ENCODE assay signal across 8 cellular contexts in the genomic region with DNA sequence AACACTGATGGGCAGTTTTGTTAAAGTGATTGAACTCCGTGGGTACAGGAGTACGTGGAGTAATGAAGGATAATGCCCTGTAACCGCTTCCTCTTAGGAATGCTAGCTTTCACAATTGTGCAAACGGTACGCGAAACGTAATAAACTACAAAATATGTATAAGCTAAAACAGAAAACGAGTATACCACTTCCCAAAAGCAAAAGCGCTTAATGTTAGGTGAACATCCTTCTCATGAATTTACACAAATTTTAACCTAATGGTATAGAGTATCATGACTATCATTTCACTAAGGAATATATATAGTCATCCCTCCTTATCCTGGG. TPM values are rescaled to one million over a fixed set of nuclear protein-coding genes. Genes with fewer than 3 reads are reported as not detected.
A peak's percentile ranks its signal among the peaks of the same experiment; 100 is the strongest.
DNase-seq lines count a peak whose midpoint lies in the region; ATAC-seq and TF ChIP-seq lines count a peak whose summit lies in the region.

No MANE protein-coding gene starts in this region.

- TF ChIP-seq POLR2A in uterus (IDR thresholded peaks at IDR 0.05) = no peak

- peak overlapping the region; percentile 100 for H3K27ac ChIP-seq in left ventricle myocardium inferior (replicated peaks)
- peak overlapping the region; percentile 95 for H3K27ac ChIP-seq in uterus

- H3K4me3 ChIP-seq in left ventricle myocardium inferior (peak overlapping the region; percentile 98), adipocyte (ENCODE audit: low read length) (peak overlapping the region; percentile 93), uterus (peak overlapping the region; percentile 59 to 85)

- H3K9me3 ChIP-seq in left ventricle myocardium inferior (replicated peaks) = peaks cover 4% of the 10 kb centered on the region
- no peaks in the 10 kb centered on the region for H3K9me3 ChIP-seq in adipocyte (ENCODE audit: control insufficient read depth, low read length)
- no peaks in the 10 kb centered on the region for H3K9me3 ChIP-seq in uterus

- TF ChIP-seq CTCF in left ventricle myocardium inferior (IDR thresholded peaks at IDR 0.05; ENCODE audit: borderline replicate concordance) = peak; percentile 4
- TF ChIP-seq CTCF in uterus (IDR thresholded peaks at IDR 0.05) = no peak

- no peaks in the 10 kb centered on the region for H3K27me3 Mint-ChIP-seq in memory B cell

- H3K9me3 Mint-ChIP-seq in memory B cell = peaks cover 2% of the 10 kb centered on the region

- ATAC-seq in left ventricle myocardium superior (no peak), memory B cell (ENCODE audit: low read depth) (no peak), HG03342 (IDR thresholded peaks at IDR 0.05; ENCODE audit: unreplicated experiment) (no peak)

- H3K4me1 Mint-ChIP-seq in memory B cell = peaks cover 7% of the 10 kb centered on the region

- H3K27me3 ChIP-seq in left ventricle myocardium inferior (ENCODE audit: low read depth) (no peaks in the 10 kb centered on the region), adipocyte (replicated peaks; ENCODE audit: control insufficient read depth, insufficient read depth, low read length) (no peaks in the 10 kb centered on the region), uterus (no peaks in the 10 kb centered on the region)

- H3K4me3 Mint-ChIP-seq in memory B cell = peak overlapping the region; percentile 94

- no peaks in the 10 kb centered on the region for H3K36me3 ChIP-seq in left ventricle myocardium inferior
- H3K36me3 ChIP-seq in adipocyte (ENCODE audit: control insufficient read depth, insufficient read depth, low read length, severe bottlenecking) = no peaks in the 10 kb centered on the region
- H3K36me3 ChIP-seq in uterus = no peaks in the 10 kb centered on the region

- intact Hi-C loops in left ventricle myocardium inferior (cut with micrococcal nuclease) = no loop called here
- intact Hi-C loops in left ventricle myocardium superior (cut with micrococcal nuclease) = no loop called here
- intact Hi-C loops in uterus (cut with DNase I; ENCODE audit: low total_unique reads) = loop anchor here (10.0 kb wide), 1 partner anchor 122 kb away; the partner anchor contains the start of gene ZNF248

- H3K4me1 ChIP-seq in left ventricle myocardium inferior (peaks cover 23% of the 10 kb centered on the region), adipocyte (ENCODE audit: control insufficient read depth, insufficient read depth, low read length) (peaks cover 16% of the 10 kb centered on the region), uterus (no peaks in the 10 kb centered on the region)

- peaks cover 3% of the 10 kb centered on the region for H3K36me3 Mint-ChIP-seq in memory B cell

- no peak for DNase-seq in left ventricle myocardium inferior
- DNase-seq in left ventricle myocardium superior = no peak
- no peak for DNase-seq in adipocyte (ENCODE audit: low read depth)
- DNase-seq in memory B cell (ENCODE audit: low spot score in 2 of 2) = no peak
- DNase-seq in uterus = no peak
- no peak for DNase-seq in NCI-H524 treated with DMSO at 0.1 percent for 48 hours (lab: John Stamatoyannopoulos, UW)
- no peak for DNase-seq in NCI-H774 (lab: John Stamatoyannopoulos, UW)

- H3K27ac Mint-ChIP-seq in memory B cell = peak overlapping the region; percentile 92

- peak overlapping the region; percentile 96 for H3K9ac ChIP-seq in adipocyte (ENCODE audit: low read length)

RNA-seq across cellular contexts. Expression of gene ZNF25, which starts 0.4 kb away (rescaled TPM):
- 17.8 TPM for total RNA-seq in left ventricle myocardium inferior
- 19.4 TPM for total RNA-seq in left ventricle myocardium superior
- 10 to 100 TPM; 11.8 to 31.3 (median 27.3) TPM for total RNA-seq in uterus

RNA-seq across cellular contexts. Expression of gene ZNF33A, which starts 33.6 kb away (rescaled TPM):
- total RNA-seq in left ventricle myocardium inferior (24.3 TPM), left ventricle myocardium superior (23.6 TPM), uterus (10 to 100 TPM; 21.8 to 77.8 (median 33.9) TPM)
